18 cellular contexts compared by ENCODE assay signal in genomic region chr1:91749690-91750335, GRCh38.
DNase-seq lines count a peak whose midpoint lies in the region; ATAC-seq and TF ChIP-seq lines count a peak whose summit lies in the region.
"Had no signal": no experiment of that assay in that cellular context is flagged by ENCODE, and none has a peak within 500 bp of the region (broad histone marks: within the 10 kb centered on the region; RNA-seq: fewer than 3 reads in every experiment).

No MANE protein-coding gene starts in this region.

- TF ChIP-seq CTCF in esophagus muscularis mucosa (IDR thresholded peaks at IDR 0.05): no peak
- TF ChIP-seq CTCF in nephron (IDR thresholded peaks at IDR 0.05; ENCODE audit: unreplicated experiment in 3 of 3): no peak

- H3K36me3 Mint-ChIP-seq in T-helper 2 cell treated with Interferon-gamma antibody and Interleukin-4, amounts not matched to agents 5 μg/mL and 100 μg/mL, for 36 hours (ENCODE audit: low read depth): peaks cover 28% of the 10 kb centered on the region
- peaks cover 49% of the 10 kb centered on the region for H3K36me3 Mint-ChIP-seq in nephron (ENCODE audit: low read depth)

- no peak for ATAC-seq in HG02678 (IDR thresholded peaks at IDR 0.05; ENCODE audit: unreplicated experiment)

- H3K4me1 Mint-ChIP-seq in T-helper 2 cell treated with Interferon-gamma antibody and Interleukin-4, amounts not matched to agents 5 μg/mL and 100 μg/mL, for 36 hours (ENCODE audit: low read depth): peaks cover 49% of the 10 kb centered on the region
- peaks cover 68% of the 10 kb centered on the region for H3K4me1 Mint-ChIP-seq in nephron

- no peak overlapping the region for H3K27ac Mint-ChIP-seq in T-helper 2 cell treated with Interferon-gamma antibody and Interleukin-4, amounts not matched to agents 5 μg/mL and 100 μg/mL, for 36 hours
- peak overlapping the region in 2 of 3 experiments; percentile 37 to 75 for H3K27ac Mint-ChIP-seq in nephron
- H3K27ac Mint-ChIP-seq: activated naive CD4-positive, alpha-beta T cell treated with anti-CD3 and anti-CD28 coated beads for 36 hours had no signal

- peaks cover 74 to 99% (median 92%) of the 10 kb centered on the region in 4 donors for H3K4me1 ChIP-seq in esophagus muscularis mucosa

- peak; percentile 14 for DNase-seq in T-helper 2 cell treated with Interferon-gamma antibody and Interleukin-4, amounts not matched to agents 5 μg/mL and 100 μg/mL, for 36 hours (ENCODE audit: low spot score)
- no peak for DNase-seq in T-helper 2 cell
- DNase-seq in esophagus muscularis mucosa (ENCODE audit: extremely low spot score): no peak
- no peak for DNase-seq in activated gamma-delta T cell (lab: John Stamatoyannopoulos, UW)
- no peak for DNase-seq in NCI-H510A (lab: John Stamatoyannopoulos, UW)
- DNase-seq: activated CD4-positive, alpha-beta T cell treated with anti-CD3 and anti-CD28 coated beads for 48 hours; activated CD8-positive, alpha-beta memory T cell treated with anti-CD3 and anti-CD28 coated beads, Interleukin-2, amount 50 U/mL, for 4 hours; activated naive CD4-positive, alpha-beta T cell treated with anti-CD3 and anti-CD28 coated beads for 36 hours; cortex of kidney; GF-D8; NCI-H1694; PC-9; stimulated activated CD4-positive, alpha-beta T cell treated with anti-CD3 and anti-CD28 coated beads, Interleukin-2, amount 100 ng/mL, for 48 hours; trophoblast cell had no signal

- H3K9me3 ChIP-seq in esophagus muscularis mucosa: peaks cover 0 to 3% (median 0%) of the 10 kb centered on the region in 4 donors

- H3K36me3 ChIP-seq in esophagus muscularis mucosa: no peaks in the 10 kb centered on the region

- WGBS in esophagus muscularis mucosa: 90% methylated on average over 8 of the region's 8 CpGs

- TF ChIP-seq EP300 in esophagus muscularis mucosa (IDR thresholded peaks at IDR 0.05): no peak

- no peaks in the 10 kb centered on the region for H3K27me3 Mint-ChIP-seq in T-helper 2 cell treated with Interferon-gamma antibody and Interleukin-4, amounts not matched to agents 5 μg/mL and 100 μg/mL, for 36 hours (ENCODE audit: low read depth)
- H3K27me3 Mint-ChIP-seq in nephron (ENCODE audit: low read depth): no peaks in the 10 kb centered on the region

- H3K27ac ChIP-seq in esophagus muscularis mucosa (replicated peaks in 1 of 4): peak overlapping the region; percentile 74 to 83 (median 82)
- H3K27ac ChIP-seq in temporal lobe (ENCODE audit: low read depth, low read length): peak overlapping the region; percentile 47
- H3K27ac ChIP-seq: BLaER1, PC-9 had no signal

- no peaks in the 10 kb centered on the region for H3K27me3 ChIP-seq in esophagus muscularis mucosa
- H3K27me3 ChIP-seq: BLaER1 had no signal

- H3K4me3 Mint-ChIP-seq in T-helper 2 cell treated with Interferon-gamma antibody and Interleukin-4, amounts not matched to agents 5 μg/mL and 100 μg/mL, for 36 hours: peak overlapping the region; percentile 18
- H3K4me3 Mint-ChIP-seq in nephron: no peak overlapping the region
- H3K4me3 Mint-ChIP-seq: activated naive CD4-positive, alpha-beta T cell treated with anti-CD3 and anti-CD28 coated beads for 36 hours had no signal

- TF ChIP-seq POLR2A in esophagus muscularis mucosa (IDR thresholded peaks at IDR 0.05; ENCODE audit: low read depth): no peak

- peaks cover 25% of the 10 kb centered on the region for H3K9me3 Mint-ChIP-seq in T-helper 2 cell treated with Interferon-gamma antibody and Interleukin-4, amounts not matched to agents 5 μg/mL and 100 μg/mL, for 36 hours
- peaks cover 19% of the 10 kb centered on the region for H3K9me3 Mint-ChIP-seq in nephron

- no peak overlapping the region for H3K4me3 ChIP-seq in esophagus muscularis mucosa
- H3K4me3 ChIP-seq: BLaER1, PC-9 had no signal

- intact Hi-C loops in esophagus muscularis mucosa (cut with DNase I): no loop called here
